Comparison of ENCODE assay signal across 8 cellular contexts in the genomic region with DNA sequence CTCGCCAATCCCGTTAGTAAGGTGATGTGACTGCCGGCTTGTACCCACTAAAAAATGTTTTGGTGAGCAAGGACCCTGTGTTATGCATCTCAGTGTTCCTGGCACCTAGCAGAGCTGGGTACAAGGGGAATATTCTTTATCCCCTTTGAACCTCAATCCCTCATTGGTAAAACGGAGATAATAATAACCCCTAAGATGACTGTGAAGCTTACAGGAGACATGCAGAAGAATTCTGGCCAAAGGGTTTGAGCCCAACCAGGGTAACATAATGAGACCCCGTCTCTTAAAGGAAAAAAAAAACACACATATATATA. TPM values are rescaled to one million over a fixed set of nuclear protein-coding genes. Genes with fewer than 3 reads are reported as not detected.
A peak's percentile ranks its signal among the peaks of the same experiment; 100 is the strongest.
DNase-seq lines count a peak whose midpoint lies in the region; ATAC-seq and TF ChIP-seq lines count a peak whose summit lies in the region.

No MANE protein-coding gene starts in this region.

- POLR2A ChIA-PET in activated CD4-positive, alpha-beta T cell treated with anti-CD3 and anti-CD28 coated beads, Interleukin-2, amount 10 ng/mL, durations not matched to agents 7 days and 5 days (lab: Charles Lee), result interaction anchor here (0.5 kb wide), 1 partner anchor 50 kb away, joined by 3 read pairs; no protein-coding TSS in a partner anchor

- no peak for TF ChIP-seq POLR2A in thyroid gland (IDR thresholded peaks at IDR 0.05)

- CTCF ChIA-PET in activated CD4-positive, alpha-beta T cell treated with anti-CD3 and anti-CD28 coated beads, Interleukin-2, amount 10 ng/mL, durations not matched to agents 7 days and 5 days (lab: Charles Lee), result interaction anchor here (0.8 to 0.9 kb wide), 3 partner anchors 12 to 39 kb away, joined by 3 read pairs; no protein-coding TSS in a partner anchor

- peaks cover 9 to 19% (median 13%) of the 10 kb centered on the region in 4 donors for H3K4me1 ChIP-seq in liver (ENCODE audit: control insufficient read depth in 4 of 4, insufficient read depth in 4 of 4, low read length in 3 of 4)
- H3K4me1 ChIP-seq in thyroid gland, result peaks cover 39 to 50% of the 10 kb centered on the region in 2 donors

- no peaks in the 10 kb centered on the region for H3K9me3 Mint-ChIP-seq in activated CD4-positive, alpha-beta T cell treated with anti-CD3 and anti-CD28 coated beads, Interleukin-2, amount 10 ng/mL, durations not matched to agents 7 days and 5 days
- no peaks in the 10 kb centered on the region for H3K9me3 Mint-ChIP-seq in activated naive CD8-positive, alpha-beta T cell treated with anti-CD3 and anti-CD28 coated beads, Interleukin-2, amount 50 U/mL, for 24 hours

- H3K27ac ChIP-seq in liver (ENCODE audit: low read depth in 1 of 2, low read length in 2 of 2), result no peak overlapping the region
- peak overlapping the region; percentile 80 to 94 (median 93) for H3K27ac ChIP-seq in thyroid gland

- 16% methylated on average over 5 of the region's 5 CpGs for WGBS in liver
- 0 to 1% methylated on average over 5 of the region's 5 CpGs for WGBS in thyroid gland, 2 donors

- TF ChIP-seq RAD21 in liver (IDR thresholded peaks at IDR 0.05), result no peak

- no peak for TF ChIP-seq CTCF in liver (IDR thresholded peaks at IDR 0.05; ENCODE audit: low read depth, low read length, missing input control)
- no peak for TF ChIP-seq CTCF in thyroid gland (IDR thresholded peaks at IDR 0.05)
- no peak for TF ChIP-seq CTCF in GM10266 (IDR thresholded peaks at IDR 0.05; ENCODE audit: control insufficient read depth, insufficient read depth, low read depth, missing control alignments)

- no peaks in the 10 kb centered on the region for H3K27me3 ChIP-seq in liver (ENCODE audit: control insufficient read depth in 4 of 4, insufficient read depth in 4 of 4, low read length in 3 of 4)
- no peaks in the 10 kb centered on the region for H3K27me3 ChIP-seq in thyroid gland

- peak overlapping the region; percentile 68 to 87 (median 77) for H3K4me3 ChIP-seq in liver (ENCODE audit: low read depth in 1 of 3, low read length in 3 of 3)
- peak overlapping the region in 2 of 3 donors; percentile 78 to 95 for H3K4me3 ChIP-seq in thyroid gland (replicated peaks in 1 of 3)

- H3K9me3 ChIP-seq in liver (ENCODE audit: control insufficient read depth in 4 of 4, low read length in 3 of 4) (no peaks in the 10 kb centered on the region), thyroid gland (no peaks in the 10 kb centered on the region)

- intact Hi-C loops in thyroid gland (cut with DNase I), result no loop called here

- H3K27me3 Mint-ChIP-seq in activated CD4-positive, alpha-beta T cell treated with anti-CD3 and anti-CD28 coated beads, Interleukin-2, amount 10 ng/mL, durations not matched to agents 7 days and 5 days, result no peaks in the 10 kb centered on the region
- no peaks in the 10 kb centered on the region for H3K27me3 Mint-ChIP-seq in activated naive CD8-positive, alpha-beta T cell treated with anti-CD3 and anti-CD28 coated beads, Interleukin-2, amount 50 U/mL, for 24 hours

- DNase-seq in activated CD4-positive, alpha-beta T cell treated with anti-CD3 and anti-CD28 coated beads, Interleukin-2, amount 10 ng/mL, durations not matched to agents 7 days and 5 days, result no peak
- DNase-seq in activated CD4-positive, alpha-beta T cell treated with anti-CD3 and anti-CD28 coated beads for 48 hours, result no peak
- no peak for DNase-seq in activated naive CD8-positive, alpha-beta T cell treated with anti-CD3 and anti-CD28 coated beads, Interleukin-2, amount 50 U/mL, for 24 hours
- DNase-seq in thyroid gland, result no peak
- DNase-seq in GM10266 (ENCODE audit: extremely low spot score), result no peak
- DNase-seq in HuH-7.5 (ENCODE audit: low spot score), result no peak

- H3K27ac Mint-ChIP-seq in activated CD4-positive, alpha-beta T cell treated with anti-CD3 and anti-CD28 coated beads, Interleukin-2, amount 10 ng/mL, durations not matched to agents 7 days and 5 days, result peak overlapping the region; percentile 37
- peak overlapping the region; percentile 66 for H3K27ac Mint-ChIP-seq in activated naive CD8-positive, alpha-beta T cell treated with anti-CD3 and anti-CD28 coated beads, Interleukin-2, amount 50 U/mL, for 24 hours

- peaks cover 63% of the 10 kb centered on the region for H3K4me1 Mint-ChIP-seq in activated CD4-positive, alpha-beta T cell treated with anti-CD3 and anti-CD28 coated beads, Interleukin-2, amount 10 ng/mL, durations not matched to agents 7 days and 5 days
- H3K4me1 Mint-ChIP-seq in activated naive CD8-positive, alpha-beta T cell treated with anti-CD3 and anti-CD28 coated beads, Interleukin-2, amount 50 U/mL, for 24 hours, result peaks cover 57% of the 10 kb centered on the region

- H3K36me3 ChIP-seq in liver (ENCODE audit: control insufficient read depth in 4 of 4, insufficient read depth in 3 of 4, low read depth in 1 of 4, low read length in 3 of 4) (peaks cover 0 to 2% (median 0%) of the 10 kb centered on the region in 4 donors), thyroid gland (no peaks in the 10 kb centered on the region)

- peaks cover 31% of the 10 kb centered on the region for H3K36me3 Mint-ChIP-seq in activated CD4-positive, alpha-beta T cell treated with anti-CD3 and anti-CD28 coated beads, Interleukin-2, amount 10 ng/mL, durations not matched to agents 7 days and 5 days (ENCODE audit: low read depth)
- H3K36me3 Mint-ChIP-seq in activated naive CD8-positive, alpha-beta T cell treated with anti-CD3 and anti-CD28 coated beads, Interleukin-2, amount 50 U/mL, for 24 hours (ENCODE audit: low read depth), result peaks cover 26% of the 10 kb centered on the region

- peak overlapping the region; percentile 43 to 81 for H3K9ac ChIP-seq in liver (ENCODE audit: low read depth in 1 of 2, low read length in 2 of 2)

- ATAC-seq in activated naive CD8-positive, alpha-beta T cell treated with anti-CD3 and anti-CD28 coated beads, Interleukin-2, amount 50 U/mL, for 24 hours, result no peak
- ATAC-seq in GM21360 (IDR thresholded peaks at IDR 0.05; ENCODE audit: unreplicated experiment), result no peak

- peak overlapping the region; percentile 95 for H3K4me3 Mint-ChIP-seq in activated CD4-positive, alpha-beta T cell treated with anti-CD3 and anti-CD28 coated beads, Interleukin-2, amount 10 ng/mL, durations not matched to agents 7 days and 5 days
- peak overlapping the region; percentile 90 for H3K4me3 Mint-ChIP-seq in activated naive CD8-positive, alpha-beta T cell treated with anti-CD3 and anti-CD28 coated beads, Interleukin-2, amount 50 U/mL, for 24 hours

TF ChIP-seq in liver, 16 proteins besides CTCF, POLR2A, EP300 and RAD21 (continues in another document):
- no peak for TF ChIP-seq SP1 (IDR thresholded peaks at IDR 0.05)
- TF ChIP-seq NR2F2 (IDR thresholded peaks at IDR 0.05), result no peak
- TF ChIP-seq, protein P1, sequence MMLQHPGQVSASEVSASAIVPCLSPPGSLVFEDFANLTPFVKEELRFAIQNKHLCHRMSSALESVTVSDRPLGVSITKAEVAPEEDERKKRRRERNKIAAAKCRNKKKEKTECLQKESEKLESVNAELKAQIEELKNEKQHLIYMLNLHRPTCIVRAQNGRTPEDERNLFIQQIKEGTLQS (IDR thresholded peaks at IDR 0.05), result no peak
- TF ChIP-seq FOXA2 (IDR thresholded peaks at IDR 0.05), result no peak
- no peak for TF ChIP-seq HNF4A (conservative IDR thresholded peaks at IDR 0.05)
- no peak for TF ChIP-seq EGR1 (IDR thresholded peaks at IDR 0.05; ENCODE audit: low read depth in 2 of 2)
- TF ChIP-seq GABPA (IDR thresholded peaks at IDR 0.05 in 1 of 2, conservative IDR thresholded peaks at IDR 0.05 in 1 of 2), result no peak
- TF ChIP-seq TAF1 (conservative IDR thresholded peaks at IDR 0.05), result no peak
- no peak for TF ChIP-seq HNF4G (IDR thresholded peaks at IDR 0.05)
- no peak for TF ChIP-seq JUND (IDR thresholded peaks at IDR 0.05)
- TF ChIP-seq, protein P2, sequence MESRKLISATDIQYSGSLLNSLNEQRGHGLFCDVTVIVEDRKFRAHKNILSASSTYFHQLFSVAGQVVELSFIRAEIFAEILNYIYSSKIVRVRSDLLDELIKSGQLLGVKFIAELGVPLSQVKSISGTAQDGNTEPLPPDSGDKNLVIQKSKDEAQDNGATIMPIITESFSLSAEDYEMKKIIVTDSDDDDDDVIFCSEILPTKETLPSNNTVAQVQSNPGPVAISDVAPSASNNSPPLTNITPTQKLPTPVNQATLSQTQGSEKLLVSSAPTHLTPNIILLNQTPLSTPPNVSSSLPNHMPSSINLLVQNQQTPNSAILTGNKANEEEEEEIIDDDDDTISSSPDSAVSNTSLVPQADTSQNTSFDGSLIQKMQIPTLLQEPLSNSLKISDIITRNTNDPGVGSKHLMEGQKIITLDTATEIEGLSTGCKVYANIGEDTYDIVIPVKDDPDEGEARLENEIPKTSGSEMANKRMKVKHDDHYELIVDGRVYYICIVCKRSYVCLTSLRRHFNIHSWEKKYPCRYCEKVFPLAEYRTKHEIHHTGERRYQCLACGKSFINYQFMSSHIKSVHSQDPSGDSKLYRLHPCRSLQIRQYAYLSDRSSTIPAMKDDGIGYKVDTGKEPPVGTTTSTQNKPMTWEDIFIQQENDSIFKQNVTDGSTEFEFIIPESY (IDR thresholded peaks at IDR 0.05), result no peak
- TF ChIP-seq FOXA1 (IDR thresholded peaks at IDR 0.05), result no peak
- TF ChIP-seq, protein P3, sequence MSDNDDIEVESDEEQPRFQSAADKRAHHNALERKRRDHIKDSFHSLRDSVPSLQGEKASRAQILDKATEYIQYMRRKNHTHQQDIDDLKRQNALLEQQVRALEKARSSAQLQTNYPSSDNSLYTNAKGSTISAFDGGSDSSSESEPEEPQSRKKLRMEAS (IDR thresholded peaks at IDR 0.05), result no peak
- no peak for TF ChIP-seq YY1 (IDR thresholded peaks at IDR 0.05)

RNA-seq across cellular contexts. Expression of a gene that starts 0.9 kb away (rescaled TPM):
- total RNA-seq in activated CD4-positive, alpha-beta T cell treated with anti-CD3 and anti-CD28 coated beads, Interleukin-2, amount 10 ng/mL, durations not matched to agents 7 days and 5 days, result 100 to 1,000 TPM; 121 to 131 TPM
- 10 to 100 TPM; 21.0 to 23.9 TPM for total RNA-seq in liver
- 10 to 100 TPM in 1 of 2 donors, 1 to 10 TPM in 1; 8.4 to 11.1 TPM for polyA plus RNA-seq in liver
- total RNA-seq in thyroid gland, result 100 to 1,000 TPM; 103 to 190 (median 159) TPM

RNA-seq across cellular contexts. Expression of a gene that starts 47.8 kb away (rescaled TPM):
- total RNA-seq in activated CD4-positive, alpha-beta T cell treated with anti-CD3 and anti-CD28 coated beads, Interleukin-2, amount 10 ng/mL, durations not matched to agents 7 days and 5 days, result 10 to 100 TPM; 18.1 to 18.5 TPM
- total RNA-seq in liver, result 10 to 100 TPM; 17.2 to 31.0 TPM
- 10 to 100 TPM; 11.6 to 22.1 TPM for polyA plus RNA-seq in liver
- total RNA-seq in thyroid gland, result 10 to 100 TPM; 30.9 to 54.4 (median 50.7) TPM

RNA-seq across cellular contexts. Expression of a gene that starts 48.1 kb away (rescaled TPM):
- total RNA-seq in activated CD4-positive, alpha-beta T cell treated with anti-CD3 and anti-CD28 coated beads, Interleukin-2, amount 10 ng/mL, durations not matched to agents 7 days and 5 days, result 10 to 100 TPM; 39.1 to 39.5 TPM
- total RNA-seq in liver, result 10 to 100 TPM; 38.4 to 42.4 TPM
- 10 to 100 TPM in 1 of 2 donors, 1 to 10 TPM in 1; 9.2 to 12.8 TPM for polyA plus RNA-seq in liver
- total RNA-seq in thyroid gland, result 100 to 1,000 TPM in 3 of 4 donors, 10 to 100 TPM in 1; 75.0 to 147 (median 127) TPM

RNA-seq across cellular contexts. Expression of a gene that starts 56.4 kb away (rescaled TPM):
- 10 to 100 TPM; 17.9 to 20.2 TPM for total RNA-seq in activated CD4-positive, alpha-beta T cell treated with anti-CD3 and anti-CD28 coated beads, Interleukin-2, amount 10 ng/mL, durations not matched to agents 7 days and 5 days
- total RNA-seq in liver (10 to 100 TPM in 1 of 2 donors, 1 to 10 TPM in 1; 7.7 to 11.4 TPM), thyroid gland (10 to 100 TPM; 27.5 to 35.1 (median 30.8) TPM)
- 1 to 10 TPM; 5.1 to 5.6 TPM for polyA plus RNA-seq in liver

Comparison
In these comparisons a context has a peak if more than half of its experiments do, and no peak if none do; other contexts are left out.
1. H3K27ac ChIP-seq: peak in thyroid gland (3 of 3); none in liver (0 of 2).
2. RNA of a gene that starts 0.9 kb away (total RNA-seq): 103 to 190 TPM in thyroid gland and 121 to 131 TPM in activated CD4-positive, alpha-beta T cell treated with anti-CD3 and anti-CD28 coated beads, Interleukin-2, amount 10 ng/mL, durations not matched to agents 7 days and 5 days; 21.0 to 23.9 TPM in liver; every median in the first group is over 4 times any median in the second.